In genomic region chr17:32565401-32565800, GRCh38 we compare ENCODE assay signal across 14 cellular contexts.
DNase-seq lines count a peak whose midpoint lies in the region; ATAC-seq and TF ChIP-seq lines count a peak whose summit lies in the region.
"Had no signal": no experiment of that assay in that cellular context is flagged by ENCODE, and none has a peak within 500 bp of the region (broad histone marks: within the 10 kb centered on the region; RNA-seq: fewer than 3 reads in every experiment).

No MANE protein-coding gene starts in this region.

- no peak overlapping the region for H3K4me3 Mint-ChIP-seq in activated naive CD8-positive, alpha-beta T cell treated with anti-CD3 and anti-CD28 coated beads, Interleukin-2, amount 50 U/mL, for 24 hours
- no peak overlapping the region for H3K4me3 Mint-ChIP-seq in activated naive CD8-positive, alpha-beta T cell treated with anti-CD3 and anti-CD28 coated beads for 36 hours
- H3K4me3 Mint-ChIP-seq: CD8-positive, alpha-beta memory T cell had no signal

- H3K36me3 ChIP-seq in colonic mucosa (no peaks in the 10 kb centered on the region), esophagus muscularis mucosa (no peaks in the 10 kb centered on the region)

- H3K9me3 ChIP-seq in colonic mucosa (no peaks in the 10 kb centered on the region), esophagus muscularis mucosa (no peaks in the 10 kb centered on the region)
- H3K9me3 ChIP-seq: A549, Caco-2 had no signal

- H3K4me3 ChIP-seq in colonic mucosa (no peak overlapping the region), esophagus muscularis mucosa (no peak overlapping the region)
- H3K4me3 ChIP-seq: A549, GM12878, GM23248 had no signal

- 91% methylated on average over 2 of the region's 3 CpGs for WGBS in esophagus muscularis mucosa

- no peak for ATAC-seq in activated naive CD8-positive, alpha-beta T cell treated with anti-CD3 and anti-CD28 coated beads, Interleukin-2, amount 50 U/mL, for 24 hours
- no peak for ATAC-seq in Right ventricle myocardium inferior
- ATAC-seq: A549, GM12878, HCT116 had no signal

- H3K4me1 ChIP-seq in colonic mucosa, result no peaks in the 10 kb centered on the region
- H3K4me1 ChIP-seq in esophagus muscularis mucosa, result no peaks in the 10 kb centered on the region
- H3K4me1 ChIP-seq: A549, Caco-2 had no signal

- H3K36me3 Mint-ChIP-seq in activated naive CD8-positive, alpha-beta T cell treated with anti-CD3 and anti-CD28 coated beads, Interleukin-2, amount 50 U/mL, for 24 hours (ENCODE audit: low read depth), result no peaks in the 10 kb centered on the region
- no peaks in the 10 kb centered on the region for H3K36me3 Mint-ChIP-seq in activated naive CD8-positive, alpha-beta T cell treated with anti-CD3 and anti-CD28 coated beads for 36 hours
- H3K36me3 Mint-ChIP-seq: CD8-positive, alpha-beta memory T cell had no signal

- no peaks in the 10 kb centered on the region for H3K27me3 Mint-ChIP-seq in activated naive CD8-positive, alpha-beta T cell treated with anti-CD3 and anti-CD28 coated beads, Interleukin-2, amount 50 U/mL, for 24 hours
- no peaks in the 10 kb centered on the region for H3K27me3 Mint-ChIP-seq in activated naive CD8-positive, alpha-beta T cell treated with anti-CD3 and anti-CD28 coated beads for 36 hours
- H3K27me3 Mint-ChIP-seq: CD8-positive, alpha-beta memory T cell had no signal

- DNase-seq in activated naive CD8-positive, alpha-beta T cell treated with anti-CD3 and anti-CD28 coated beads, Interleukin-2, amount 50 U/mL, for 24 hours, result no peak
- DNase-seq in activated naive CD8-positive, alpha-beta T cell treated with anti-CD3 and anti-CD28 coated beads for 36 hours, result no peak
- DNase-seq in NCI-H146 treated with DMSO at 0.1 percent for 48 hours (lab: John Stamatoyannopoulos, UW; ENCODE audit: unreplicated experiment) (peak; percentile 47), kidney tubule cell (ENCODE audit: low spot score) (peak; percentile 44), colonic mucosa (no peak), Right ventricle myocardium inferior (ENCODE audit: missing footprints) (no peak), esophagus muscularis mucosa (ENCODE audit: extremely low spot score) (no peak)
- DNase-seq: Caco-2; CD8-positive, alpha-beta memory T cell; GM23248; IMR-90 had no signal

- H3K9ac ChIP-seq in colonic mucosa (ENCODE audit: low read depth in 2 of 2, low read length in 2 of 2), result no peak overlapping the region
- H3K9ac ChIP-seq: GM23248 had no signal

- TF ChIP-seq EP300 in esophagus muscularis mucosa (IDR thresholded peaks at IDR 0.05), result no peak

- H3K27me3 ChIP-seq in colonic mucosa, result no peaks in the 10 kb centered on the region
- no peaks in the 10 kb centered on the region for H3K27me3 ChIP-seq in esophagus muscularis mucosa

- H3K27ac Mint-ChIP-seq in activated naive CD8-positive, alpha-beta T cell treated with anti-CD3 and anti-CD28 coated beads, Interleukin-2, amount 50 U/mL, for 24 hours, result peak overlapping the region; percentile 52
- H3K27ac Mint-ChIP-seq in activated naive CD8-positive, alpha-beta T cell treated with anti-CD3 and anti-CD28 coated beads for 36 hours, result no peak overlapping the region

- H3K27ac ChIP-seq in colonic mucosa (no peak overlapping the region), esophagus muscularis mucosa (replicated peaks in 1 of 4) (no peak overlapping the region)
- H3K27ac ChIP-seq: A549, GM23248 had no signal

- TF ChIP-seq CTCF in colonic mucosa (IDR thresholded peaks at IDR 0.05), result no peak
- TF ChIP-seq CTCF in esophagus muscularis mucosa (IDR thresholded peaks at IDR 0.05), result no peak

- H3K9me3 Mint-ChIP-seq in activated naive CD8-positive, alpha-beta T cell treated with anti-CD3 and anti-CD28 coated beads, Interleukin-2, amount 50 U/mL, for 24 hours, result no peaks in the 10 kb centered on the region
- H3K9me3 Mint-ChIP-seq in activated naive CD8-positive, alpha-beta T cell treated with anti-CD3 and anti-CD28 coated beads for 36 hours, result no peaks in the 10 kb centered on the region
- H3K9me3 Mint-ChIP-seq: CD8-positive, alpha-beta memory T cell had no signal

- TF ChIP-seq POLR2A in esophagus muscularis mucosa (IDR thresholded peaks at IDR 0.05; ENCODE audit: low read depth), result no peak

- intact Hi-C loops in colonic mucosa (cut with DNase I) (no loop called here), Right ventricle myocardium inferior (cut with DNase I) (no loop called here), esophagus muscularis mucosa (cut with DNase I) (no loop called here)

- H3K4me1 Mint-ChIP-seq in activated naive CD8-positive, alpha-beta T cell treated with anti-CD3 and anti-CD28 coated beads, Interleukin-2, amount 50 U/mL, for 24 hours, result peaks cover 37% of the 10 kb centered on the region
- H3K4me1 Mint-ChIP-seq in activated naive CD8-positive, alpha-beta T cell treated with anti-CD3 and anti-CD28 coated beads for 36 hours, result peaks cover 20% of the 10 kb centered on the region

Comparison
In these comparisons a context has a peak if more than half of its experiments do, and no peak if none do; other contexts are left out.
1. DNase-seq: peak in NCI-H146 treated with DMSO at 0.1 percent for 48 hours (single experiment) and kidney tubule cell (single experiment); none in activated naive CD8-positive, alpha-beta T cell treated with anti-CD3 and anti-CD28 coated beads, Interleukin-2, amount 50 U/mL, for 24 hours (single experiment), activated naive CD8-positive, alpha-beta T cell treated with anti-CD3 and anti-CD28 coated beads for 36 hours (single experiment), colonic mucosa (single experiment), Right ventricle myocardium inferior (single experiment) and esophagus muscularis mucosa (single experiment).